ENCODE assay signal across 1 cellular context in genomic region chr5:62282079-62282478, GRCh38.
TF ChIP-seq lines count a peak whose summit lies in the region.

No MANE protein-coding gene starts in this region.

TF ChIP-seq in GM12878, 131 proteins besides CTCF, POLR2A, EP300 and RAD21:
- TF ChIP-seq BCLAF1 (IDR thresholded peaks at IDR 0.05), result no peak
- TF ChIP-seq MEF2A (IDR thresholded peaks at IDR 0.05; ENCODE audit: insufficient read depth, low read depth, low read length), result no peak
- no peak for TF ChIP-seq SKIL (IDR thresholded peaks at IDR 0.05; ENCODE audit: low read depth, poor library complexity, severe bottlenecking)
- no peak for TF ChIP-seq IKZF2 (IDR thresholded peaks at IDR 0.05)
- no peak for TF ChIP-seq ZBTB4 (CRISPR knock-in tag; IDR thresholded peaks at IDR 0.05)
- no peak for TF ChIP-seq MAX (IDR thresholded peaks at IDR 0.05; ENCODE audit: low read depth, low read length)
- no peak for TF ChIP-seq KAT2A (conservative IDR thresholded peaks at IDR 0.05; ENCODE audit: control insufficient read depth, low read depth, low read length)
- TF ChIP-seq FOXK2 (IDR thresholded peaks at IDR 0.05), result no peak
- no peak for TF ChIP-seq ELK1 (IDR thresholded peaks at IDR 0.05; ENCODE audit: low read depth, low read length)
- TF ChIP-seq KDM1A (IDR thresholded peaks at IDR 0.05; ENCODE audit: borderline replicate concordance), result no peak
- no peak for TF ChIP-seq MYC (IDR thresholded peaks at IDR 0.05; ENCODE audit: insufficient read depth, insufficient read length, insufficient replicate concordance, low read length, severe bottlenecking)
- TF ChIP-seq BRCA1 (IDR thresholded peaks at IDR 0.05; ENCODE audit: low read depth, low read length), result no peak
